In the genomic region with DNA sequence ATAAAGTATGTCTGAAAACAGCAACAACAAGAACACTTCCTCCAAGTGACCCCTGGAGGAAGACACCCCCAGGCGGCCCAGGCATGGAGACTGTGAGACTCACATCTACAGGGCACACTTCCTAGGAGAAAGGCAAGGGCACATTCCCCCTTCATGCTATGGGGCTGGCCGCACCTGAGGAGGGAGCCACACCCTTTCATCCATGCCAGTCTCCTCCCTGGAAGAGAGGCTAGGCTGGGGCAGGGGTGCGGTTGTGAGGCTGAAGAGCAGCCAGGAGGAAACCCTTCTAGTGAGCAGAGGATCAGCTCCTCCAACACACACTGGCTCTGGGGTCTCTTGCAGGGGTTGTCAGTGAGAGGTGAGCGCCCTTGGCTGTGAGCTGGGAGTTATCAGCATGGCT, we compare ENCODE assay signal across 22 cellular contexts.
DNase-seq lines count a peak whose midpoint lies in the region; ATAC-seq and TF ChIP-seq lines count a peak whose summit lies in the region.
"Had no signal": no experiment of that assay in that cellular context is flagged by ENCODE, and none has a peak within 500 bp of the region (broad histone marks: within the 10 kb centered on the region; RNA-seq: fewer than 3 reads in every experiment).

No MANE protein-coding gene starts in this region.

- peak overlapping the region; percentile 76 for H4K91ac ChIP-seq in mesenchymal stem cell (ENCODE audit: low read length)

- CTCF ChIA-PET in activated CD8-positive, alpha-beta T cell treated with anti-CD3 and anti-CD28 coated beads for 36 hours (lab: Charles Lee), result no interaction called here

- intact Hi-C loops in dendritic cell treated with granulocyte-macrophage colony-stimulating factor and Interleukin-4, amounts not matched to agents 40 ng/mL and 50 ng/mL, for 4 days (cut with micrococcal nuclease), result no loop called here
- intact Hi-C loops in activated CD8-positive, alpha-beta T cell treated with anti-CD3 and anti-CD28 coated beads for 36 hours (cut with micrococcal nuclease), result no loop called here

- H3K27me3 Mint-ChIP-seq in dendritic cell treated with granulocyte-macrophage colony-stimulating factor and Interleukin-4, amounts not matched to agents 40 ng/mL and 50 ng/mL, for 4 days, result no peaks in the 10 kb centered on the region
- H3K27me3 Mint-ChIP-seq in osteocyte (ENCODE audit: unreplicated experiment), result no peaks in the 10 kb centered on the region
- H3K27me3 Mint-ChIP-seq in activated CD8-positive, alpha-beta T cell treated with anti-CD3 and anti-CD28 coated beads for 36 hours, result peaks cover 2% of the 10 kb centered on the region
- H3K27me3 Mint-ChIP-seq: CD4-positive, alpha-beta T cell had no signal

- no peak overlapping the region for H3K27ac ChIP-seq in mesenchymal stem cell (ENCODE audit: low read length, poor library complexity, severe bottlenecking)
- H3K27ac ChIP-seq: A549 had no signal

- WGBS in mesenchymal stem cell, result 96% methylated on average over 2 of the region's 4 CpGs

- DNase-seq in mesenchymal stem cell (no peak), osteocyte (ENCODE audit: extremely low spot score, unreplicated experiment) (no peak), amniotic stem cell (lab: John Stamatoyannopoulos, UW) (no peak), OCI-M1 (lab: John Stamatoyannopoulos, UW) (no peak)
- DNase-seq in activated CD8-positive, alpha-beta T cell treated with anti-CD3 and anti-CD28 coated beads for 36 hours, result no peak
- DNase-seq: 8988T; ACHN; AML-193; BE2C; CD4-positive, alpha-beta T cell; CD8-positive, alpha-beta memory T cell; DMS 273 treated with DMSO at 0.1 percent for 48 hours; DMS79; EL; GDM1; HFFc6 had no signal

- no peaks in the 10 kb centered on the region for H3K27me3 ChIP-seq in mesenchymal stem cell (ENCODE audit: control insufficient read depth in 1 of 2, insufficient read depth in 1 of 2, low read length in 2 of 2)
- H3K27me3 ChIP-seq: BE2C; BLaER1 treated with 17β-estradiol and CSF1 and Interleukin-3, amounts not matched to agents 10 nM and 100 nM had no signal

- H3K4me1 Mint-ChIP-seq in dendritic cell treated with granulocyte-macrophage colony-stimulating factor and Interleukin-4, amounts not matched to agents 40 ng/mL and 50 ng/mL, for 4 days (ENCODE audit: low read depth), result peaks cover 78% of the 10 kb centered on the region
- peaks cover 68% of the 10 kb centered on the region for H3K4me1 Mint-ChIP-seq in osteocyte (ENCODE audit: unreplicated experiment)
- no peaks in the 10 kb centered on the region for H3K4me1 Mint-ChIP-seq in activated CD8-positive, alpha-beta T cell treated with anti-CD3 and anti-CD28 coated beads for 36 hours (ENCODE audit: low read depth)
- H3K4me1 Mint-ChIP-seq: CD8-positive, alpha-beta memory T cell had no signal

- no peak for TF ChIP-seq CTCF in osteocyte (IDR thresholded peaks at IDR 0.05)
- no peak for TF ChIP-seq CTCF in activated CD8-positive, alpha-beta T cell treated with anti-CD3 and anti-CD28 coated beads for 36 hours (IDR thresholded peaks at IDR 0.05)

- H3K14ac ChIP-seq in mesenchymal stem cell (ENCODE audit: low read length in 2 of 2), result peak overlapping the region in 1 of 2 experiments; percentile 31

- H3K4me3 ChIP-seq in mesenchymal stem cell (ENCODE audit: insufficient read depth in 1 of 2, low read depth in 1 of 2, low read length in 2 of 2), result no peak overlapping the region
- H3K4me3 ChIP-seq: A549; BLaER1 treated with 17β-estradiol and CSF1 and Interleukin-3, amounts not matched to agents 10 nM and 100 nM; GM12878; GM23338; HAP-1 had no signal

- H2BK5ac ChIP-seq in mesenchymal stem cell (ENCODE audit: low read depth, low read length, poor library complexity, severe bottlenecking), result no peak overlapping the region

- no peak overlapping the region for H2BK120ac ChIP-seq in mesenchymal stem cell (ENCODE audit: low read depth, low read length)

- no peaks in the 10 kb centered on the region for H3K36me3 Mint-ChIP-seq in dendritic cell treated with granulocyte-macrophage colony-stimulating factor and Interleukin-4, amounts not matched to agents 40 ng/mL and 50 ng/mL, for 4 days (ENCODE audit: low read depth)
- no peaks in the 10 kb centered on the region for H3K36me3 Mint-ChIP-seq in osteocyte (ENCODE audit: unreplicated experiment)
- H3K36me3 Mint-ChIP-seq in activated CD8-positive, alpha-beta T cell treated with anti-CD3 and anti-CD28 coated beads for 36 hours (ENCODE audit: low read depth), result no peaks in the 10 kb centered on the region
- H3K36me3 Mint-ChIP-seq: CD8-positive, alpha-beta memory T cell had no signal

- peak overlapping the region; percentile 13 for H2AK5ac ChIP-seq in mesenchymal stem cell (ENCODE audit: low read length, severe bottlenecking)

- POLR2A ChIA-PET in activated CD8-positive, alpha-beta T cell treated with anti-CD3 and anti-CD28 coated beads for 36 hours (lab: Charles Lee), result no interaction called here

- peak overlapping the region in 1 of 2 experiments; percentile 63 for H3K18ac ChIP-seq in mesenchymal stem cell (ENCODE audit: low read depth in 1 of 2, low read length in 2 of 2)

- no peak overlapping the region for H2BK15ac ChIP-seq in mesenchymal stem cell (ENCODE audit: low read depth, poor library complexity, severe bottlenecking)

- no peak overlapping the region for H3K4me2 ChIP-seq in mesenchymal stem cell (ENCODE audit: low read length, poor library complexity, severe bottlenecking)
- H3K4me2 ChIP-seq: A549, GM23338 had no signal

- peaks cover 0 to 5% of the 10 kb centered on the region in 2 experiments for H3K36me3 ChIP-seq in mesenchymal stem cell (ENCODE audit: control insufficient read depth in 1 of 2, insufficient read depth in 2 of 2, low read depth in 1 of 2, low read length in 2 of 2)
- H3K36me3 ChIP-seq: BE2C; BLaER1 treated with 17β-estradiol and CSF1 and Interleukin-3, amounts not matched to agents 10 nM and 100 nM; HAP-1 had no signal

- H3K9me3 ChIP-seq in mesenchymal stem cell (ENCODE audit: control insufficient read depth, low read length), result no peaks in the 10 kb centered on the region
- H3K9me3 ChIP-seq: A549; BE2C; BLaER1 treated with 17β-estradiol and CSF1 and Interleukin-3, amounts not matched to agents 10 nM and 100 nM; HAP-1 had no signal

- H3K4me1 ChIP-seq in mesenchymal stem cell (ENCODE audit: control insufficient read depth, insufficient read depth, low read depth, low read length), result peaks cover 25% of the 10 kb centered on the region
- H3K4me1 ChIP-seq: A549, BE2C, HAP-1 had no signal

- no peak for ATAC-seq in activated CD8-positive, alpha-beta T cell treated with anti-CD3 and anti-CD28 coated beads for 36 hours
- ATAC-seq: A549, GM12878 had no signal

- H2AFZ ChIP-seq in mesenchymal stem cell (ENCODE audit: low read depth, low read length), result no peak overlapping the region
- H2AFZ ChIP-seq: GM23338 had no signal

- peak overlapping the region; percentile 51 for H3K27ac Mint-ChIP-seq in dendritic cell treated with granulocyte-macrophage colony-stimulating factor and Interleukin-4, amounts not matched to agents 40 ng/mL and 50 ng/mL, for 4 days
- peak overlapping the region; percentile 91 for H3K27ac Mint-ChIP-seq in osteocyte (ENCODE audit: unreplicated experiment)
- no peak overlapping the region for H3K27ac Mint-ChIP-seq in activated CD8-positive, alpha-beta T cell treated with anti-CD3 and anti-CD28 coated beads for 36 hours
- H3K27ac Mint-ChIP-seq: CD4-positive, alpha-beta T cell; CD8-positive, alpha-beta memory T cell; GM23338; HFFc6 had no signal

- H3K79me1 ChIP-seq in mesenchymal stem cell (replicated peaks; ENCODE audit: low read length, poor library complexity, severe bottlenecking), result peaks cover 8% of the 10 kb centered on the region

- H3K9me3 Mint-ChIP-seq in dendritic cell treated with granulocyte-macrophage colony-stimulating factor and Interleukin-4, amounts not matched to agents 40 ng/mL and 50 ng/mL, for 4 days, result no peaks in the 10 kb centered on the region
- H3K9me3 Mint-ChIP-seq in osteocyte (ENCODE audit: unreplicated experiment), result no peaks in the 10 kb centered on the region
- H3K9me3 Mint-ChIP-seq in activated CD8-positive, alpha-beta T cell treated with anti-CD3 and anti-CD28 coated beads for 36 hours, result no peaks in the 10 kb centered on the region
- H3K9me3 Mint-ChIP-seq: CD4-positive, alpha-beta T cell; GM23338; HFFc6 had no signal

- H3K4me3 Mint-ChIP-seq in dendritic cell treated with granulocyte-macrophage colony-stimulating factor and Interleukin-4, amounts not matched to agents 40 ng/mL and 50 ng/mL, for 4 days, result no peak overlapping the region
- H3K4me3 Mint-ChIP-seq in osteocyte (ENCODE audit: unreplicated experiment), result no peak overlapping the region
- H3K4me3 Mint-ChIP-seq in activated CD8-positive, alpha-beta T cell treated with anti-CD3 and anti-CD28 coated beads for 36 hours, result no peak overlapping the region
- H3K4me3 Mint-ChIP-seq: CD4-positive, alpha-beta T cell; CD8-positive, alpha-beta memory T cell; GM23338; HFFc6 had no signal

- peak overlapping the region in 1 of 2 experiments; percentile 8 for H3K4ac ChIP-seq in mesenchymal stem cell (ENCODE audit: low read depth in 1 of 2, low read length in 2 of 2)

- no peak overlapping the region for H3K9ac ChIP-seq in mesenchymal stem cell (ENCODE audit: low read length)
- H3K9ac ChIP-seq: BLaER1 treated with 17β-estradiol and CSF1 and Interleukin-3, amounts not matched to agents 10 nM and 100 nM had no signal

- no peak overlapping the region for H4K8ac ChIP-seq in mesenchymal stem cell (ENCODE audit: low read length)

- no peak overlapping the region for H3K23ac ChIP-seq in mesenchymal stem cell (ENCODE audit: low read length in 2 of 2)

- H2BK12ac ChIP-seq in mesenchymal stem cell (ENCODE audit: low read length in 2 of 2), result peak overlapping the region; percentile 69 to 87
